18 cellular contexts compared by ENCODE assay signal in the genomic region with DNA sequence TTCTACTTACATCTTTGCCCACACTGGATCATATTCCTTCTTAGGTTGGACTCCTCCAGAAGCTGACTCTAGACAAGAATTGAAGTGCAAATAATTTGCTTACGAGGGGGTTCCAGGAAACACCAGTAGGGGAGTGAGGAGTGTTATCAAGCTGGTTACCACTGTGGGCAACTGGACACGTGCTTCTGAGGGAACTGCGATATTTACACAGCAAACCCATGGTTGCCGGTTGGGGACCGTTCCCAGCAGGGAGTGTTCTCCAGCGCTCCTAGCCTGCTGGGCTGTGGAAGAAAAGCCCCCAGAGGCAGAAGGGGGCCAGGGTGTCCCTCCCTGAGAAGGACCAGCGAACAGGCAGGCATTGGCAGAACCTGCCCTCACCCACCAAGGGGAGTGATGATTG. TPM values are rescaled to one million over a fixed set of nuclear protein-coding genes. Genes with fewer than 3 reads are reported as not detected.
"Had no signal": no experiment of that assay in that cellular context is flagged by ENCODE, and none has a peak within 500 bp of the region (broad histone marks: within the 10 kb centered on the region; RNA-seq: fewer than 3 reads in every experiment).

No MANE protein-coding gene starts in this region.

- H3K4me1 Mint-ChIP-seq: activated CD4-positive, alpha-beta T cell treated with anti-CD3 and anti-CD28 coated beads for 36 hours; naive thymus-derived CD8-positive, alpha-beta T cell; T-cell had no signal

- DNase-seq: activated CD4-positive, alpha-beta T cell treated with anti-CD3 and anti-CD28 coated beads for 36 hours; activated CD4-positive, alpha-beta T cell treated with anti-CD3 and anti-CD28 coated beads, Interleukin-2, amount 50 U/mL, for 48 hours; activated gamma-delta T cell treated with Interleukin-2 at 50 U/mL for 16 hours; cerebellar nuclear complex; effector CD4-positive, alpha-beta T cell; kidney glomerular epithelial cell; stimulated activated CD4-positive, alpha-beta T cell treated with anti-CD3 and anti-CD28 coated beads, Interleukin-12 subunit alpha, Interleukin-12 subunit beta, amount 100 ng/mL, for 4 hours; stimulated activated CD4-positive, alpha-beta T cell treated with anti-CD3 and anti-CD28 coated beads, Interleukin-1b, Interleukin-23, amount 100 ng/mL, for 48 hours; stimulated activated CD8-positive, alpha-beta memory T cell treated with anti-CD3 and anti-CD28 coated beads, Interleukin-4, amount 100 ng/mL, for 48 hours; stimulated activated naive CD4-positive, alpha-beta T cell treated with Interleukin-2 at 50 U/mL for 16 hours; T-cell; thyroid gland had no signal

- H3K27ac Mint-ChIP-seq: activated CD4-positive, alpha-beta T cell treated with anti-CD3 and anti-CD28 coated beads for 36 hours; activated naive CD4-positive, alpha-beta T cell treated with anti-CD3 and anti-CD28 coated beads, Interleukin-2, amount 50 U/mL, for 72 hours; activated T-helper 1 cell treated with anti-CD3 and anti-CD28 coated beads, Interleukin-12 subunit alpha, Interleukin-12 subunit beta, Interleukin-2, Interleukin-4 antibody, amounts not matched to agents 30 ng/mL and 10 ng/mL and 1 ng/mL, durations not matched to agents 14 hours and 24 hours and 36 hours; naive thymus-derived CD8-positive, alpha-beta T cell; T-cell; WTC11 had no signal

- H3K4me3 Mint-ChIP-seq: activated CD4-positive, alpha-beta T cell treated with anti-CD3 and anti-CD28 coated beads for 36 hours; activated T-helper 1 cell treated with anti-CD3 and anti-CD28 coated beads, Interleukin-12 subunit alpha, Interleukin-12 subunit beta, Interleukin-2, Interleukin-4 antibody, amounts not matched to agents 30 ng/mL and 10 ng/mL and 1 ng/mL, durations not matched to agents 14 hours and 24 hours and 36 hours; naive thymus-derived CD8-positive, alpha-beta T cell; T-cell; WTC11 had no signal

- H3K9me3 Mint-ChIP-seq: activated naive CD4-positive, alpha-beta T cell treated with anti-CD3 and anti-CD28 coated beads, Interleukin-2, amount 50 U/mL, for 72 hours; activated T-helper 1 cell treated with anti-CD3 and anti-CD28 coated beads, Interleukin-12 subunit alpha, Interleukin-12 subunit beta, Interleukin-2, Interleukin-4 antibody, amounts not matched to agents 30 ng/mL and 10 ng/mL and 1 ng/mL, durations not matched to agents 14 hours and 24 hours and 36 hours; T-cell; WTC11 had no signal

- H3K36me3 Mint-ChIP-seq: activated naive CD4-positive, alpha-beta T cell treated with anti-CD3 and anti-CD28 coated beads, Interleukin-2, amount 50 U/mL, for 72 hours; naive thymus-derived CD8-positive, alpha-beta T cell; T-cell; WTC11 had no signal

- ATAC-seq: activated CD4-positive, alpha-beta T cell treated with anti-CD3 and anti-CD28 coated beads for 36 hours; activated naive CD4-positive, alpha-beta T cell treated with anti-CD3 and anti-CD28 coated beads, Interleukin-2, amount 50 U/mL, for 72 hours; gastroesophageal sphincter; heart left ventricle; naive thymus-derived CD8-positive, alpha-beta T cell; T-cell; WTC11 had no signal

RNA-seq across cellular contexts. Expression of gene MDFI, which starts 21.7 kb away (rescaled TPM):
- total RNA-seq: activated CD4-positive, alpha-beta T cell treated with anti-CD3 and anti-CD28 coated beads for 36 hours; activated naive CD4-positive, alpha-beta T cell treated with anti-CD3 and anti-CD28 coated beads, Interleukin-2, amount 50 U/mL, for 72 hours; activated T-helper 1 cell treated with anti-CD3 and anti-CD28 coated beads, Interleukin-12 subunit alpha, Interleukin-12 subunit beta, Interleukin-2, Interleukin-4 antibody, amounts not matched to agents 30 ng/mL and 10 ng/mL and 1 ng/mL, durations not matched to agents 14 hours and 24 hours and 36 hours; naive thymus-derived CD8-positive, alpha-beta T cell; T-cell had no signal
